ENCODE assay signal across 10 cellular contexts in genomic region chr2:203498161-203498560, GRCh38. TPM values are rescaled to one million over a fixed set of nuclear protein-coding genes. Genes with fewer than 3 reads are reported as not detected.
DNase-seq lines count a peak whose midpoint lies in the region; ATAC-seq and TF ChIP-seq lines count a peak whose summit lies in the region.
"Had no signal": no experiment of that assay in that cellular context is flagged by ENCODE, and none has a peak within 500 bp of the region (broad histone marks: within the 10 kb centered on the region; RNA-seq: fewer than 3 reads in every experiment).

No MANE protein-coding gene starts in this region.

- no peak for TF ChIP-seq RAD21 in SK-N-SH (IDR thresholded peaks at IDR 0.05; ENCODE audit: low read length)

- no peak overlapping the region for H3K9ac ChIP-seq in SK-N-SH

- 42% methylated on average over 4 of the region's 4 CpGs for WGBS in SK-N-SH (ENCODE audit: low lambda C conversion rate)
- WGBS in gastroesophageal sphincter (ENCODE audit: low coverage in 1 of 2), 2 donors: 43 to 57% methylated on average over 4 of the region's 4 CpGs

- H3K36me3 ChIP-seq in SK-N-SH (replicated peaks in 1 of 2; ENCODE audit: control insufficient read depth in 1 of 2, insufficient read depth in 2 of 2, low read length in 1 of 2) (peaks cover 8 to 15% of the 10 kb centered on the region in 2 experiments), gastroesophageal sphincter (no peaks in the 10 kb centered on the region), SJCRH30 (peaks cover 20% of the 10 kb centered on the region)

- POLR2A ChIA-PET in SK-N-SH (lab: Yijun Ruan, JAX): no interaction called here

- peaks cover 9% of the 10 kb centered on the region for H4K20me1 ChIP-seq in SK-N-SH (ENCODE audit: insufficient read depth)

- no peaks in the 10 kb centered on the region for H3K9me3 ChIP-seq in SK-N-SH
- H3K9me3 ChIP-seq in gastroesophageal sphincter: no peaks in the 10 kb centered on the region
- H3K9me3 ChIP-seq in SJCRH30 (replicated peaks): no peaks in the 10 kb centered on the region

- peak overlapping the region; percentile 43 to 55; a peak in 3 of 4 replicates for H3K27ac ChIP-seq in SK-N-SH (ENCODE audit: low read depth in 2 of 2, low read length in 1 of 2)
- H3K27ac ChIP-seq in gastroesophageal sphincter: no peak overlapping the region
- no peak overlapping the region for H3K27ac ChIP-seq in SJCRH30

- H3K27me3 ChIP-seq in SK-N-SH (ENCODE audit: insufficient read depth) (no peaks in the 10 kb centered on the region), gastroesophageal sphincter (no peaks in the 10 kb centered on the region), SJCRH30 (no peaks in the 10 kb centered on the region)

- 0 out of 2 replicates have a peak overlapping the region, but pooled peaks have one; percentile 6 for H3K4me2 ChIP-seq in SK-N-SH

- H3K9me2 ChIP-seq in SK-N-SH: no peaks in the 10 kb centered on the region

- peaks cover 12% of the 10 kb centered on the region for H3F3A ChIP-seq in SK-N-SH (replicated peaks; ENCODE audit: insufficient read depth)

- TF ChIP-seq POLR2A in gastroesophageal sphincter (IDR thresholded peaks at IDR 0.05): no peak

- peaks cover 96% of the 10 kb centered on the region for H3K79me2 ChIP-seq in SK-N-SH (ENCODE audit: insufficient read depth)

- TF ChIP-seq CTCF in SK-N-SH (IDR thresholded peaks at IDR 0.05) (no peak), gastroesophageal sphincter (IDR thresholded peaks at IDR 0.05) (no peak)

- H2AFZ ChIP-seq in SK-N-SH (ENCODE audit: low read depth): no peak overlapping the region

- DNase-seq in SIG-M5 treated with dmso at 0.1 percent for 504 hours (lab: John Stamatoyannopoulos, UW; ENCODE audit: unreplicated experiment) (peak; percentile 51), SIG-M5 (lab: John Stamatoyannopoulos, UW) (no peak), SK-N-SH (no peak), stromal cell of bone marrow (ENCODE audit: low read depth) (peak; percentile 57), NCI-H2081 (lab: John Stamatoyannopoulos, UW) (no peak), SJCRH30 (no peak)
- DNase-seq: stimulated activated CD4-positive, alpha-beta T cell treated with anti-CD3 and anti-CD28 coated beads, Interleukin-15, amount 100 ng/mL, for 24 hours had no signal

- no peak overlapping the region for H3K4me3 ChIP-seq in SK-N-SH (ENCODE audit: low read depth in 2 of 2, low read length in 1 of 2)
- H3K4me3 ChIP-seq in gastroesophageal sphincter: no peak overlapping the region
- H3K4me3 ChIP-seq in SJCRH30: no peak overlapping the region

- ATAC-seq in gastroesophageal sphincter (peak; percentile 63), GM19351 (IDR thresholded peaks at IDR 0.05; ENCODE audit: unreplicated experiment) (no peak)
- ATAC-seq: WTC11 had no signal

- H3K4me1 ChIP-seq in SK-N-SH (ENCODE audit: control insufficient read depth in 1 of 2, insufficient read depth in 2 of 2, low read depth in 1 of 2, low read length in 1 of 2) (peaks cover 4 to 6% of the 10 kb centered on the region in 2 experiments; a peak in 3 of 4 replicates), gastroesophageal sphincter (peaks cover 0 to 11% (median 0%) of the 10 kb centered on the region in 3 donors), SJCRH30 (no peaks in the 10 kb centered on the region)

- CTCF ChIA-PET in SK-N-SH (lab: Yijun Ruan, JAX): no interaction called here

- TF ChIP-seq EP300 in SK-N-SH (IDR thresholded peaks at IDR 0.05; ENCODE audit: borderline replicate concordance in 1 of 2, low read depth in 1 of 2, low read length in 1 of 2) (no peak), gastroesophageal sphincter (IDR thresholded peaks at IDR 0.05) (no peak)

TF ChIP-seq in SK-N-SH, 30 proteins besides CTCF, POLR2A, EP300 and RAD21:
- TF ChIP-seq FOXJ3 (CRISPR knock-in tag; IDR thresholded peaks at IDR 0.05) (no peak), NRF1 (IDR thresholded peaks at IDR 0.05; ENCODE audit: low read depth, low read length) (no peak), TCF12 (IDR thresholded peaks at IDR 0.05) (no peak), JUND (IDR thresholded peaks at IDR 0.05) (peak; percentile 46; the same call in 1 of the 2 replicates), USF2 (IDR thresholded peaks at IDR 0.05; ENCODE audit: borderline replicate concordance, low read depth, low read length) (no peak), USF1 (IDR thresholded peaks at IDR 0.05; ENCODE audit: borderline replicate concordance, low read depth) (peak; percentile 66; the same call in 1 of the 2 replicates), RCOR1 (IDR thresholded peaks at IDR 0.05; ENCODE audit: low read length) (no peak), TAF1 (IDR thresholded peaks at IDR 0.05; ENCODE audit: borderline replicate concordance, low read depth, low read length) (no peak), EZH2phosphoT487 (IDR thresholded peaks at IDR 0.05; ENCODE audit: borderline replicate concordance, low read depth) (no peak), FOXM1 (IDR thresholded peaks at IDR 0.05; ENCODE audit: low read depth) (no peak), SMC3 (IDR thresholded peaks at IDR 0.05; ENCODE audit: low read depth, low read length) (no peak), ELF1 (IDR thresholded peaks at IDR 0.05) (no peak), REST (IDR thresholded peaks at IDR 0.05; ENCODE audit: low read depth, low read length) (no peak), CHD2 (IDR thresholded peaks at IDR 0.05; ENCODE audit: low read length, partially characterized antibody) (no peak), GABPA (IDR thresholded peaks at IDR 0.05; ENCODE audit: low read depth) (no peak), FOSL2 (IDR thresholded peaks at IDR 0.05; ENCODE audit: borderline replicate concordance, low read depth) (peak; percentile 44; the same call in 1 of the 2 replicates)

RNA-seq across cellular contexts. Expression of gene RAPH1, which starts 36.9 kb away (rescaled TPM):
- polyA plus RNA-seq in SK-N-SH (2012; rRNA removed): 6.5 and 6.7 TPM in 2 replicates
- 10.1 and 10.5 TPM in 2 replicates for polyA plus RNA-seq in SK-N-SH (2012; cell fraction: cytosol; rRNA removed)
- polyA plus RNA-seq in SK-N-SH (2012; cell fraction: nucleus; rRNA removed): 23.0 and 24.1 TPM in 2 replicates
- total RNA-seq in gastroesophageal sphincter: 10 to 100 TPM; 17.1 to 39.6 (median 21.7) TPM
- total RNA-seq in SJCRH30 (2014; rRNA removed; shearing (Covaris generic)): 22.1 and 25.7 TPM in 2 replicates

Comparison
In these comparisons a context has a peak if more than half of its experiments do, and no peak if none do; other contexts are left out.
1. DNase-seq: peak in SIG-M5 treated with dmso at 0.1 percent for 504 hours (single experiment) and stromal cell of bone marrow (single experiment); none in SIG-M5 (single experiment), SK-N-SH (single experiment), NCI-H2081 (0 of 2) and SJCRH30 (0 of 2).
2. H3K27ac ChIP-seq: peak in SK-N-SH (2 of 2); none in gastroesophageal sphincter (0 of 4) and SJCRH30 (single experiment).